12 cellular contexts compared by ENCODE assay signal in the genomic region with DNA sequence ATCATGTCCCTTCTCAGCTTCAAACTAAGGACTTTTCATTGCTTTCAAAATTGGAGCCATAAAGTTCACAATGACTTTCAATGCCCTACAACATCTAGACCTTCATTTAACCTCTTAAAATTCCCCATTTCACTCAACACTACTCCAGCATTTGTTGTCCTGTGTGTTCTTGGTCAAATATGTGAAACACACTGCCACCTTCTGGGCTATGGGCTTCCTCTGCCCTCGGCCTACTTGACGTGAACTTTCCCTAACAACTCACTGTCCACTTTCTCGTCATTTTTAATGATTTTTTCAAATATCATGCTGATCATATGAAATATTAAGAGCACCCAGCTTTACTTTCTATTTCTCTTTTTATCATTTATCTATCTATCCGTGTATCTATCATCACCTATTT.
DNase-seq lines count a peak whose midpoint lies in the region; ATAC-seq, FAIRE-seq and TF ChIP-seq lines count a peak whose summit lies in the region.
"Had no signal": no experiment of that assay in that cellular context is flagged by ENCODE, and none has a peak within 500 bp of the region (broad histone marks: within the 10 kb centered on the region; RNA-seq: fewer than 3 reads in every experiment).

No MANE protein-coding gene starts in this region.

- H3K56ac ChIP-seq in H1 (replicated peaks; ENCODE audit: insufficient read length, low read depth, low read length) = no peak overlapping the region

- H2BK120ac ChIP-seq in H1 (replicated peaks; ENCODE audit: low read depth, low read length) = no peak overlapping the region

- H3K4me3 Mint-ChIP-seq in type B pancreatic cell = no peak overlapping the region
- H3K4me3 Mint-ChIP-seq: central memory CD8-positive, alpha-beta T cell had no signal

- H2BK5ac ChIP-seq in H1 (ENCODE audit: low read depth, low read length) = no peak overlapping the region

- FAIRE-seq in H1 (lab: Jason Lieb, UNC) (peak; percentile 88), RCC 7860 (lab: Jason Lieb, UNC) (no peak)

- H2BK12ac ChIP-seq in H1 (ENCODE audit: low read depth, low read length) = no peak overlapping the region

- peak overlapping the region; percentile 95 for H2AFZ ChIP-seq in H1 (ENCODE audit: low read length)

- POLR2A ChIA-PET in H1 (lab: Charles Lee; ENCODE audit: partially characterized antibody) (no interaction called here), RWPE1 (lab: Yijun Ruan, JAX; ENCODE audit: low non-redundant PET) (no interaction called here)

- H3K9ac ChIP-seq in NT2/D1 (ENCODE audit: insufficient read length, low read depth) = no peak overlapping the region
- no peak overlapping the region for H3K9ac ChIP-seq in H1 (replicated peaks in 1 of 4; ENCODE audit: extremely low read depth in 1 of 4, low read depth in 3 of 4, low read length in 3 of 4)

- no peaks in the 10 kb centered on the region for H3K27me3 ChIP-seq in NT2/D1 (ENCODE audit: insufficient read depth, insufficient read length)
- no peaks in the 10 kb centered on the region for H3K27me3 ChIP-seq in H1 (replicated peaks in 1 of 4; ENCODE audit: control insufficient read depth in 3 of 4, extremely low read depth in 1 of 4, insufficient read depth in 3 of 4, low read length in 3 of 4)
- H3K27me3 ChIP-seq in upper lobe of right lung = no peaks in the 10 kb centered on the region
- H3K27me3 ChIP-seq: stomach had no signal

- no peak overlapping the region for H3K4ac ChIP-seq in H1 (replicated peaks; ENCODE audit: insufficient read length, low read depth, low read length)

- H2BK15ac ChIP-seq in H1 (ENCODE audit: low read length) = no peak overlapping the region

- TF ChIP-seq CTCF in H1 (IDR thresholded peaks at IDR 0.05; ENCODE audit: control extremely low read depth in 1 of 3, insufficient read depth in 1 of 3, low read depth in 1 of 3, low read length in 3 of 3) (peak; percentile 50 to 73 (median 63); a peak in 3 of 4 replicates), type B pancreatic cell (conservative IDR thresholded peaks at IDR 0.05) (peak; percentile 58), RWPE1 (conservative IDR thresholded peaks at IDR 0.05; ENCODE audit: low read depth) (no peak), upper lobe of right lung (IDR thresholded peaks at IDR 0.05) (no peak)

- H3K4me1 Mint-ChIP-seq in type B pancreatic cell (ENCODE audit: unreplicated experiment) = no peaks in the 10 kb centered on the region
- H3K4me1 Mint-ChIP-seq: central memory CD8-positive, alpha-beta T cell had no signal

- H3K79me2 ChIP-seq in H1 (ENCODE audit: control insufficient read depth in 1 of 2, insufficient read depth in 2 of 2, low read length in 2 of 2) = no peaks in the 10 kb centered on the region

- H3K4me1 ChIP-seq in NT2/D1 (ENCODE audit: insufficient read depth, insufficient read length) = no peaks in the 10 kb centered on the region
- H3K4me1 ChIP-seq in H1 (replicated peaks in 1 of 4; ENCODE audit: control insufficient read depth in 3 of 4, insufficient read depth in 4 of 4, low read length in 3 of 4) = no peaks in the 10 kb centered on the region
- no peaks in the 10 kb centered on the region for H3K4me1 ChIP-seq in upper lobe of right lung
- H3K4me1 ChIP-seq: stomach had no signal

- no peak overlapping the region for H2AK5ac ChIP-seq in H1 (ENCODE audit: low read depth, low read length)

- no peak overlapping the region for H3K14ac ChIP-seq in H1 (ENCODE audit: insufficient read length)

- H4K91ac ChIP-seq in H1 (replicated peaks; ENCODE audit: insufficient read length, low read length) = no peak overlapping the region

- ATAC-seq in upper lobe of right lung = no peak

- TF ChIP-seq RAD21 in H1 (IDR thresholded peaks at IDR 0.05 in 1 of 2, conservative IDR thresholded peaks at IDR 0.05 in 1 of 2; ENCODE audit: low read depth in 2 of 2, low read length in 2 of 2) = peak; percentile 66 to 74

- H4K5ac ChIP-seq in H1 (ENCODE audit: insufficient read length, low read depth, low read length) = no peak overlapping the region

- no peaks in the 10 kb centered on the region for H3K27me3 Mint-ChIP-seq in type B pancreatic cell
- H3K27me3 Mint-ChIP-seq: central memory CD8-positive, alpha-beta T cell had no signal

- intact Hi-C loops in upper lobe of right lung (cut with DNase I) = no loop called here

- H3K4me3 ChIP-seq in NT2/D1 (ENCODE audit: insufficient read length, low read depth) (no peak overlapping the region), H1 (ENCODE audit: extremely low read depth in 1 of 4, insufficient read depth in 2 of 4, low read depth in 3 of 4, low read length in 4 of 4) (no peak overlapping the region), upper lobe of right lung (no peak overlapping the region)
- H3K4me3 ChIP-seq: stomach had no signal

- WGBS in H1 (ENCODE audit: extremely low coverage in 1 of 2, insufficient coverage in 1 of 2, insufficient read length in 1 of 2, insufficient replicate concordance in 2 of 2, low coverage in 1 of 2, low lambda C conversion rate in 2 of 2, missing lambda C conversion rate in 1 of 2), 2 experiments = 61% methylated on average over 4 of the region's 4 CpGs; no CpG with 5 or more reads in 1 of the 2 experiments

- H3K4me2 ChIP-seq in H1 (ENCODE audit: insufficient read depth in 1 of 2, low read depth in 2 of 2, low read length in 2 of 2) = no peak overlapping the region

- DNase-seq in SIG-M5 treated with dmso at 0.1 percent for 504 hours (lab: John Stamatoyannopoulos, UW; ENCODE audit: unreplicated experiment) (peak; percentile 7), SIG-M5 (lab: John Stamatoyannopoulos, UW) (no peak), NT2/D1 (ENCODE audit: low read depth, low spot score) (peak; percentile 47), H1 (ENCODE audit: low read depth in 1 of 2, low spot score in 2 of 2) (peak in 1 of 2 experiments; percentile 15), type B pancreatic cell (ENCODE audit: extremely low spot score, unreplicated experiment) (no peak), RWPE1 (ENCODE audit: low spot score) (no peak), upper lobe of right lung (no peak), RCC 7860 (ENCODE audit: low spot score) (no peak)
- DNase-seq: Karpas-422, stomach, T-helper 2 cell had no signal

- H3K36me3 ChIP-seq in NT2/D1 (ENCODE audit: insufficient read depth, insufficient read length, low read length) (no peaks in the 10 kb centered on the region), H1 (ENCODE audit: control insufficient read depth in 2 of 4, insufficient read depth in 4 of 4, low read length in 3 of 4) (no peaks in the 10 kb centered on the region), upper lobe of right lung (no peaks in the 10 kb centered on the region)
- H3K36me3 ChIP-seq: stomach had no signal

- no peaks in the 10 kb centered on the region for H3K9me3 Mint-ChIP-seq in type B pancreatic cell

- peaks cover 4% of the 10 kb centered on the region; the same call in 1 of the 2 replicates for H3K9me3 ChIP-seq in NT2/D1 (ENCODE audit: insufficient read depth, low read length)
- no peaks in the 10 kb centered on the region; a peak in 1 of 4 replicates for H3K9me3 ChIP-seq in H1 (ENCODE audit: insufficient read depth in 2 of 2, low read depth in 1 of 2, low read length in 1 of 2)
- no peaks in the 10 kb centered on the region for H3K9me3 ChIP-seq in upper lobe of right lung

- no peaks in the 10 kb centered on the region for H3K23me2 ChIP-seq in H1 (ENCODE audit: low read depth, low read length)

- no peak overlapping the region for H3K27ac Mint-ChIP-seq in type B pancreatic cell

- CTCF ChIA-PET in H1 (lab: Charles Lee; ENCODE audit: partially characterized antibody) = interaction anchor here (0.7 to 2.3 kb wide), 12 partner anchors 9 to 482 kb away, joined by 3 to 16 read pairs (median 4); no protein-coding TSS in a partner anchor
- CTCF ChIA-PET in RWPE1 (lab: Yijun Ruan, JAX) = interaction anchor here (0.5 kb wide), 1 partner anchor 442 kb away, joined by 4 read pairs; no protein-coding TSS in a partner anchor

- no peak overlapping the region for H4K8ac ChIP-seq in H1 (ENCODE audit: extremely low read depth, insufficient read depth, low read length)

- H3K18ac ChIP-seq in H1 (ENCODE audit: extremely low read depth, low read length) = no peak overlapping the region

- H2BK20ac ChIP-seq in H1 (ENCODE audit: low read length) = no peak overlapping the region

- H4K20me1 ChIP-seq in H1 (replicated peaks in 1 of 2; ENCODE audit: control insufficient read depth in 1 of 2, insufficient read depth in 2 of 2, low read length in 2 of 2) = no peaks in the 10 kb centered on the region

- no peaks in the 10 kb centered on the region for H3K36me3 Mint-ChIP-seq in type B pancreatic cell

- no peaks in the 10 kb centered on the region for H3K79me1 ChIP-seq in H1 (ENCODE audit: low read depth, low read length)

- H3K23ac ChIP-seq in H1 (ENCODE audit: insufficient read length) = no peak overlapping the region

- no peak for TF ChIP-seq POLR2A in H1 (IDR thresholded peaks at IDR 0.05; ENCODE audit: control extremely low read depth in 1 of 2, low read depth in 2 of 2, low read length in 2 of 2)

- TF ChIP-seq EP300 in H1 (IDR thresholded peaks at IDR 0.05; ENCODE audit: borderline replicate concordance in 1 of 2, low read depth in 2 of 2, low read length in 2 of 2) = no peak

- H3K27ac ChIP-seq in H1 (ENCODE audit: low read depth, low read length) (no peak overlapping the region), RWPE1 (no peak overlapping the region), upper lobe of right lung (no peak overlapping the region)
- H3K27ac ChIP-seq: stomach had no signal

TF ChIP-seq in H1, 55 proteins besides CTCF, POLR2A, EP300 and RAD21 (continues in another document):
- TF ChIP-seq GABPA (IDR thresholded peaks at IDR 0.05; ENCODE audit: borderline replicate concordance, insufficient read depth, low read length) = no peak
- TF ChIP-seq BCL11A (IDR thresholded peaks at IDR 0.05; ENCODE audit: low read depth in 2 of 2, low read length in 2 of 2) = no peak
- no peak for TF ChIP-seq RBBP5 (IDR thresholded peaks at IDR 0.05; ENCODE audit: borderline replicate concordance, low read depth, low read length)
- no peak for TF ChIP-seq CHD2 (IDR thresholded peaks at IDR 0.05; ENCODE audit: low read length)
- no peak for TF ChIP-seq MAX (IDR thresholded peaks at IDR 0.05)
- no peak for TF ChIP-seq RXRA (IDR thresholded peaks at IDR 0.05; ENCODE audit: insufficient read depth, low read depth, low read length)
- TF ChIP-seq, protein P1, sequence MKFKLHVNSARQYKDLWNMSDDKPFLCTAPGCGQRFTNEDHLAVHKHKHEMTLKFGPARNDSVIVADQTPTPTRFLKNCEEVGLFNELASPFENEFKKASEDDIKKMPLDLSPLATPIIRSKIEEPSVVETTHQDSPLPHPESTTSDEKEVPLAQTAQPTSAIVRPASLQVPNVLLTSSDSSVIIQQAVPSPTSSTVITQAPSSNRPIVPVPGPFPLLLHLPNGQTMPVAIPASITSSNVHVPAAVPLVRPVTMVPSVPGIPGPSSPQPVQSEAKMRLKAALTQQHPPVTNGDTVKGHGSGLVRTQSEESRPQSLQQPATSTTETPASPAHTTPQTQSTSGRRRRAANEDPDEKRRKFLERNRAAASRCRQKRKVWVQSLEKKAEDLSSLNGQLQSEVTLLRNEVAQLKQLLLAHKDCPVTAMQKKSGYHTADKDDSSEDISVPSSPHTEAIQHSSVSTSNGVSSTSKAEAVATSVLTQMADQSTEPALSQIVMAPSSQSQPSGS (IDR thresholded peaks at IDR 0.05; ENCODE audit: low read length) = no peak

Comparison
In these comparisons a context has a peak if more than half of its experiments do, and no peak if none do; other contexts are left out.
1. DNase-seq: peak in SIG-M5 treated with dmso at 0.1 percent for 504 hours (single experiment) and NT2/D1 (single experiment); none in SIG-M5 (single experiment), type B pancreatic cell (single experiment), RWPE1 (single experiment), upper lobe of right lung (single experiment) and RCC 7860 (single experiment).
2. CTCF ChIP-seq: peak in H1 (3 of 3) and type B pancreatic cell (single experiment); none in RWPE1 (single experiment) and upper lobe of right lung (single experiment).